In the genomic region with DNA sequence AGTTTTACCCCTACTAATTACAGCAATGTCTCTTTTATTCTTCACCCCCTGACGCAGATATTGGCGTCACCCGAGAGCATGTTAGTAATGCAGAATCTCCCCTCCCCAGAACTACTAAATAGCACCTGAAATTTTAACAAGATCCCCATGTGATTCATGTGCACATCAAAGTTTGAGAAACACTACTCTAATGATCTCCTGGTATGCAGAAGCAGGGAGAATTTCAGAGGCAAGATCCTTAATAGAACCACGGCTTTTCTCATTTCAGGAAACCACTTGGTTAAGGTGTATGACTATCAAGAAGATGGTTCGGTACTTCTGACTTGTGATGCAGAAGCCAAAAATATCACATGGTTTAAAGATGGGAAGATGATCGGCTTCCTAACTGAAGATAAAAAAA, we compare ENCODE assay signal across 19 cellular contexts. TPM values are rescaled to one million over a fixed set of nuclear protein-coding genes. Genes with fewer than 3 reads are reported as not detected.
DNase-seq lines count a peak whose midpoint lies in the region; ATAC-seq lines count a peak whose summit lies in the region.
"Had no signal": no experiment of that assay in that cellular context is flagged by ENCODE, and none has a peak within 500 bp of the region (broad histone marks: within the 10 kb centered on the region; RNA-seq: fewer than 3 reads in every experiment).

No MANE protein-coding gene starts in this region.

- H3K9me3 Mint-ChIP-seq in activated CD4-positive, alpha-beta T cell treated with anti-CD3 and anti-CD28 coated beads, Interleukin-2, amount 10 ng/mL, durations not matched to agents 24 days and 14 days, result peaks cover 3% of the 10 kb centered on the region
- H3K9me3 Mint-ChIP-seq in stimulated activated naive CD8-positive, alpha-beta T cell treated with anti-CD3 and anti-CD28 coated beads, Interleukin-15, Interleukin-2, amounts not matched to agents 100 ng/mL and 50 ng/mL, for 24 hours, result no peaks in the 10 kb centered on the region
- H3K9me3 Mint-ChIP-seq in activated T-helper 2 cell treated with anti-CD3 and anti-CD28 coated beads, Interferon-gamma antibody, Interleukin-2, Interleukin-4, amounts not matched to agents 10 μg/mL and 5 μg/mL and 100 μg/mL, durations not matched to agents 14 hours and 24 hours and 36 hours, result no peaks in the 10 kb centered on the region
- no peaks in the 10 kb centered on the region for H3K9me3 Mint-ChIP-seq in stimulated activated naive CD8-positive, alpha-beta T cell treated with anti-CD3 and anti-CD28 coated beads, Interleukin-15, amount 100 ng/mL, for 72 hours

- peaks cover 39% of the 10 kb centered on the region for H3K4me1 Mint-ChIP-seq in activated CD4-positive, alpha-beta T cell treated with anti-CD3 and anti-CD28 coated beads, Interleukin-2, amount 10 ng/mL, durations not matched to agents 24 days and 14 days
- peaks cover 58% of the 10 kb centered on the region for H3K4me1 Mint-ChIP-seq in stimulated activated naive CD8-positive, alpha-beta T cell treated with anti-CD3 and anti-CD28 coated beads, Interleukin-15, Interleukin-2, amounts not matched to agents 100 ng/mL and 50 ng/mL, for 24 hours (ENCODE audit: low read depth)
- peaks cover 36% of the 10 kb centered on the region for H3K4me1 Mint-ChIP-seq in activated T-helper 2 cell treated with anti-CD3 and anti-CD28 coated beads, Interferon-gamma antibody, Interleukin-2, Interleukin-4, amounts not matched to agents 10 μg/mL and 5 μg/mL and 100 μg/mL, durations not matched to agents 14 hours and 24 hours and 36 hours (ENCODE audit: low read depth)
- peaks cover 75% of the 10 kb centered on the region for H3K4me1 Mint-ChIP-seq in stimulated activated naive CD8-positive, alpha-beta T cell treated with anti-CD3 and anti-CD28 coated beads, Interleukin-15, amount 100 ng/mL, for 72 hours

- no peak for DNase-seq in activated CD4-positive, alpha-beta T cell treated with anti-CD3 and anti-CD28 coated beads, Interleukin-2, amount 10 ng/mL, durations not matched to agents 24 days and 14 days
- no peak for DNase-seq in activated CD4-positive, alpha-beta T cell treated with anti-CD3 and anti-CD28 coated beads for 4 hours
- no peak for DNase-seq in stimulated activated naive CD8-positive, alpha-beta T cell treated with anti-CD3 and anti-CD28 coated beads, Interleukin-15, Interleukin-2, amounts not matched to agents 100 U/mL and 50 U/mL, for 24 hours
- DNase-seq in activated T-helper 2 cell treated with anti-CD3 and anti-CD28 coated beads, Interferon-gamma antibody, Interleukin-2, Interleukin-4, amounts not matched to agents 10 μg/mL and 5 μg/mL and 100 μg/mL, durations not matched to agents 14 hours and 24 hours and 36 hours (ENCODE audit: low spot score), result no peak
- no peak for DNase-seq in stimulated activated naive CD8-positive, alpha-beta T cell treated with anti-CD3 and anti-CD28 coated beads, Interleukin-15, amount 100 ng/mL, for 72 hours
- DNase-seq in NCI-H128 (lab: John Stamatoyannopoulos, UW; ENCODE audit: unreplicated experiment), result no peak
- DNase-seq in NK-92 treated with Interleukin-12 subunit alpha and Interleukin-12 subunit beta, amount 100 ng/mL, for 24 hours (lab: John Stamatoyannopoulos, UW), result no peak
- DNase-seq: Calu3, KG1, MG63, NCI-H1092 treated with DMSO at 0.1 percent for 48 hours, NCI-H1694 treated with DMSO at 0.1 percent for 48 hours, NCI-H2171 treated with DMSO at 0.1 percent for 48 hours, NCI-H510A treated with DMSO at 0.1 percent for 48 hours had no signal

- peaks cover 57% of the 10 kb centered on the region for H3K36me3 Mint-ChIP-seq in activated CD4-positive, alpha-beta T cell treated with anti-CD3 and anti-CD28 coated beads, Interleukin-2, amount 10 ng/mL, durations not matched to agents 24 days and 14 days (ENCODE audit: low read depth)
- H3K36me3 Mint-ChIP-seq in stimulated activated naive CD8-positive, alpha-beta T cell treated with anti-CD3 and anti-CD28 coated beads, Interleukin-15, Interleukin-2, amounts not matched to agents 100 ng/mL and 50 ng/mL, for 24 hours (ENCODE audit: low read depth), result peaks cover 62% of the 10 kb centered on the region
- H3K36me3 Mint-ChIP-seq in activated T-helper 2 cell treated with anti-CD3 and anti-CD28 coated beads, Interferon-gamma antibody, Interleukin-2, Interleukin-4, amounts not matched to agents 10 μg/mL and 5 μg/mL and 100 μg/mL, durations not matched to agents 14 hours and 24 hours and 36 hours (ENCODE audit: low read depth), result peaks cover 75% of the 10 kb centered on the region

- peak overlapping the region; percentile 59 for H3K27ac Mint-ChIP-seq in activated CD4-positive, alpha-beta T cell treated with anti-CD3 and anti-CD28 coated beads, Interleukin-2, amount 10 ng/mL, durations not matched to agents 24 days and 14 days
- H3K27ac Mint-ChIP-seq in stimulated activated naive CD8-positive, alpha-beta T cell treated with anti-CD3 and anti-CD28 coated beads, Interleukin-15, Interleukin-2, amounts not matched to agents 100 ng/mL and 50 ng/mL, for 24 hours, result peak overlapping the region; percentile 64
- H3K27ac Mint-ChIP-seq in activated T-helper 2 cell treated with anti-CD3 and anti-CD28 coated beads, Interferon-gamma antibody, Interleukin-2, Interleukin-4, amounts not matched to agents 10 μg/mL and 5 μg/mL and 100 μg/mL, durations not matched to agents 14 hours and 24 hours and 36 hours, result peak overlapping the region; percentile 35
- H3K27ac Mint-ChIP-seq in stimulated activated naive CD8-positive, alpha-beta T cell treated with anti-CD3 and anti-CD28 coated beads, Interleukin-15, amount 100 ng/mL, for 72 hours, result peak overlapping the region in 1 of 2 donors; percentile 20

- no peaks in the 10 kb centered on the region for H3K27me3 Mint-ChIP-seq in activated CD4-positive, alpha-beta T cell treated with anti-CD3 and anti-CD28 coated beads, Interleukin-2, amount 10 ng/mL, durations not matched to agents 24 days and 14 days
- H3K27me3 Mint-ChIP-seq in stimulated activated naive CD8-positive, alpha-beta T cell treated with anti-CD3 and anti-CD28 coated beads, Interleukin-15, Interleukin-2, amounts not matched to agents 100 ng/mL and 50 ng/mL, for 24 hours, result no peaks in the 10 kb centered on the region
- no peaks in the 10 kb centered on the region for H3K27me3 Mint-ChIP-seq in activated T-helper 2 cell treated with anti-CD3 and anti-CD28 coated beads, Interferon-gamma antibody, Interleukin-2, Interleukin-4, amounts not matched to agents 10 μg/mL and 5 μg/mL and 100 μg/mL, durations not matched to agents 14 hours and 24 hours and 36 hours (ENCODE audit: low read depth)
- no peaks in the 10 kb centered on the region for H3K27me3 Mint-ChIP-seq in stimulated activated naive CD8-positive, alpha-beta T cell treated with anti-CD3 and anti-CD28 coated beads, Interleukin-15, amount 100 ng/mL, for 72 hours

- ATAC-seq in stimulated activated naive CD8-positive, alpha-beta T cell treated with anti-CD3 and anti-CD28 coated beads, Interleukin-15, Interleukin-2, amounts not matched to agents 100 U/mL and 50 U/mL, for 24 hours, result no peak
- ATAC-seq in stimulated activated naive CD8-positive, alpha-beta T cell treated with anti-CD3 and anti-CD28 coated beads, Interleukin-15, amount 100 ng/mL, for 72 hours, result peak; percentile 65
- ATAC-seq: GM12878 had no signal

- intact Hi-C loops in activated CD4-positive, alpha-beta T cell treated with anti-CD3 and anti-CD28 coated beads, Interleukin-2, amount 10 ng/mL, durations not matched to agents 24 days and 14 days (cut with micrococcal nuclease), result loop anchor here (10.0 kb wide), 1 partner anchor 535 kb away; no protein-coding TSS in a partner anchor
- intact Hi-C loops in activated T-helper 2 cell treated with anti-CD3 and anti-CD28 coated beads, Interferon-gamma antibody, Interleukin-2, Interleukin-4, amounts not matched to agents 10 μg/mL and 5 μg/mL and 100 μg/mL, durations not matched to agents 14 hours and 24 hours and 36 hours (cut with micrococcal nuclease), result no loop called here

- no peak overlapping the region for H3K4me3 Mint-ChIP-seq in activated CD4-positive, alpha-beta T cell treated with anti-CD3 and anti-CD28 coated beads, Interleukin-2, amount 10 ng/mL, durations not matched to agents 24 days and 14 days
- H3K4me3 Mint-ChIP-seq in stimulated activated naive CD8-positive, alpha-beta T cell treated with anti-CD3 and anti-CD28 coated beads, Interleukin-15, Interleukin-2, amounts not matched to agents 100 ng/mL and 50 ng/mL, for 24 hours, result no peak overlapping the region
- H3K4me3 Mint-ChIP-seq in activated T-helper 2 cell treated with anti-CD3 and anti-CD28 coated beads, Interferon-gamma antibody, Interleukin-2, Interleukin-4, amounts not matched to agents 10 μg/mL and 5 μg/mL and 100 μg/mL, durations not matched to agents 14 hours and 24 hours and 36 hours (ENCODE audit: low read depth), result no peak overlapping the region
- H3K4me3 Mint-ChIP-seq in stimulated activated naive CD8-positive, alpha-beta T cell treated with anti-CD3 and anti-CD28 coated beads, Interleukin-15, amount 100 ng/mL, for 72 hours, result peak overlapping the region in 1 of 2 donors; percentile 53

RNA-seq across cellular contexts. Expression of a gene that starts 5.3 kb away (rescaled TPM):
- total RNA-seq in activated CD4-positive, alpha-beta T cell treated with anti-CD3 and anti-CD28 coated beads, Interleukin-2, amount 10 ng/mL, durations not matched to agents 24 days and 14 days, result 143 and 145 TPM in 2 replicates
- 134 and 139 TPM in 2 replicates for total RNA-seq in activated T-helper 2 cell treated with anti-CD3 and anti-CD28 coated beads, Interferon-gamma antibody, Interleukin-2, Interleukin-4, amounts not matched to agents 10 μg/mL and 5 μg/mL and 100 μg/mL, durations not matched to agents 14 hours and 24 hours and 36 hours
- total RNA-seq: A172, Calu3, G401, RPMI7951 had no signal

RNA-seq across cellular contexts. Expression of a gene that starts 7.0 kb away (rescaled TPM):
- total RNA-seq in activated CD4-positive, alpha-beta T cell treated with anti-CD3 and anti-CD28 coated beads, Interleukin-2, amount 10 ng/mL, durations not matched to agents 24 days and 14 days, result 381 and 400 TPM in 2 replicates
- 386 and 400 TPM in 2 replicates for total RNA-seq in activated T-helper 2 cell treated with anti-CD3 and anti-CD28 coated beads, Interferon-gamma antibody, Interleukin-2, Interleukin-4, amounts not matched to agents 10 μg/mL and 5 μg/mL and 100 μg/mL, durations not matched to agents 14 hours and 24 hours and 36 hours
- total RNA-seq: A172, Calu3, G401, RPMI7951 had no signal

RNA-seq across cellular contexts. Expression of a gene that starts 9.9 kb away (rescaled TPM):
- total RNA-seq in activated CD4-positive, alpha-beta T cell treated with anti-CD3 and anti-CD28 coated beads, Interleukin-2, amount 10 ng/mL, durations not matched to agents 24 days and 14 days, result 46.3 and 47.9 TPM in 2 replicates
- total RNA-seq in activated T-helper 2 cell treated with anti-CD3 and anti-CD28 coated beads, Interferon-gamma antibody, Interleukin-2, Interleukin-4, amounts not matched to agents 10 μg/mL and 5 μg/mL and 100 μg/mL, durations not matched to agents 14 hours and 24 hours and 36 hours, result 41.2 and 44.1 TPM in 2 replicates

RNA-seq across cellular contexts. Expression of a gene that starts 44.9 kb away (rescaled TPM):
- total RNA-seq in activated CD4-positive, alpha-beta T cell treated with anti-CD3 and anti-CD28 coated beads, Interleukin-2, amount 10 ng/mL, durations not matched to agents 24 days and 14 days, result 571 TPM in 2 replicates
- total RNA-seq in activated T-helper 2 cell treated with anti-CD3 and anti-CD28 coated beads, Interferon-gamma antibody, Interleukin-2, Interleukin-4, amounts not matched to agents 10 μg/mL and 5 μg/mL and 100 μg/mL, durations not matched to agents 14 hours and 24 hours and 36 hours, result 518 and 529 TPM in 2 replicates
- total RNA-seq: A172, Calu3, G401, RPMI7951 had no signal

RNA-seq across cellular contexts. Expression of a gene that starts 51.9 kb away (rescaled TPM):
- total RNA-seq in activated CD4-positive, alpha-beta T cell treated with anti-CD3 and anti-CD28 coated beads, Interleukin-2, amount 10 ng/mL, durations not matched to agents 24 days and 14 days, result 220 and 228 TPM in 2 replicates
- 237 and 266 TPM in 2 replicates for total RNA-seq in activated T-helper 2 cell treated with anti-CD3 and anti-CD28 coated beads, Interferon-gamma antibody, Interleukin-2, Interleukin-4, amounts not matched to agents 10 μg/mL and 5 μg/mL and 100 μg/mL, durations not matched to agents 14 hours and 24 hours and 36 hours
